Comparison of ENCODE assay signal across 8 cellular contexts in genomic region chr7:127107601-127108007, GRCh38.
DNase-seq lines count a peak whose midpoint lies in the region; ATAC-seq, FAIRE-seq and TF ChIP-seq lines count a peak whose summit lies in the region.

No MANE protein-coding gene starts in this region.

- TF ChIP-seq POLR2A in GM12892 (IDR thresholded peaks at IDR 0.05; ENCODE audit: low read depth, low read length) = no peak

- H3K79me2 ChIP-seq in smooth muscle cell (ENCODE audit: low read depth) = no peaks in the 10 kb centered on the region

- no peak overlapping the region for H3K9ac ChIP-seq in smooth muscle cell (ENCODE audit: low read depth)

- no peaks in the 10 kb centered on the region for H3K36me3 ChIP-seq in smooth muscle cell (ENCODE audit: low read depth)

- no peak overlapping the region for H2AFZ ChIP-seq in smooth muscle cell (ENCODE audit: low read depth)

- H3K4me2 ChIP-seq in smooth muscle cell = no peak overlapping the region

- peak; percentile 16 for DNase-seq in AG08395 (ENCODE audit: low spot score)
- DNase-seq in GM12892 (ENCODE audit: insufficient read length) = no peak
- peak; percentile 80 for DNase-seq in LoVo (ENCODE audit: low spot score)
- peak; percentile 38 for DNase-seq in activated CD4-positive, alpha-beta T cell treated with anti-CD3 and anti-CD28 coated beads for 48 hours
- peak; percentile 23 for DNase-seq in left cardiac atrium
- no peak for DNase-seq in smooth muscle cell (lab: John Stamatoyannopoulos, UW; ENCODE audit: unreplicated experiment)
- no peak for DNase-seq in NCI-H2029 treated with DMSO at 0.1 percent for 48 hours (lab: John Stamatoyannopoulos, UW)

- peak; percentile 61 for TF ChIP-seq CTCF in smooth muscle cell (IDR thresholded peaks at IDR 0.05; ENCODE audit: borderline replicate concordance, insufficient read depth, poor library complexity, severe bottlenecking)

- no peaks in the 10 kb centered on the region for H3K4me1 ChIP-seq in smooth muscle cell (ENCODE audit: low read depth)

- no peak overlapping the region for H3K4me3 ChIP-seq in smooth muscle cell

- intact Hi-C loops in left cardiac atrium (cut with DNase I) = no loop called here

- H3K27me3 ChIP-seq in smooth muscle cell (ENCODE audit: low read depth) = no peaks in the 10 kb centered on the region

- H3K9me3 ChIP-seq in smooth muscle cell (replicated peaks; ENCODE audit: low read depth) = no peaks in the 10 kb centered on the region

- 26% methylated on average over 5 of the region's 5 CpGs for WGBS in smooth muscle cell (ENCODE audit: low lambda C conversion rate)

- no peaks in the 10 kb centered on the region for H3F3A ChIP-seq in smooth muscle cell (ENCODE audit: low read depth)

- peak; percentile 71 for FAIRE-seq in GM12892 (lab: Jason Lieb, UNC)

- ATAC-seq in HG02588 (IDR thresholded peaks at IDR 0.05; ENCODE audit: unreplicated experiment) (peak; percentile 78), left cardiac atrium (peak in 1 of 2 donors; percentile 30)

- H4K20me1 ChIP-seq in smooth muscle cell (ENCODE audit: low read depth) = no peaks in the 10 kb centered on the region

- H3K27ac ChIP-seq in smooth muscle cell (ENCODE audit: low read depth) = no peak overlapping the region

Comparison
In these comparisons a context has a peak if more than half of its experiments do, and no peak if none do; other contexts are left out.
1. DNase-seq: peak in AG08395 (single experiment), LoVo (single experiment), activated CD4-positive, alpha-beta T cell treated with anti-CD3 and anti-CD28 coated beads for 48 hours (single experiment) and left cardiac atrium (single experiment); none in GM12892 (single experiment), smooth muscle cell (single experiment) and NCI-H2029 treated with DMSO at 0.1 percent for 48 hours (single experiment).